ENCODE assay signal across 1 cellular context in the genomic region with DNA sequence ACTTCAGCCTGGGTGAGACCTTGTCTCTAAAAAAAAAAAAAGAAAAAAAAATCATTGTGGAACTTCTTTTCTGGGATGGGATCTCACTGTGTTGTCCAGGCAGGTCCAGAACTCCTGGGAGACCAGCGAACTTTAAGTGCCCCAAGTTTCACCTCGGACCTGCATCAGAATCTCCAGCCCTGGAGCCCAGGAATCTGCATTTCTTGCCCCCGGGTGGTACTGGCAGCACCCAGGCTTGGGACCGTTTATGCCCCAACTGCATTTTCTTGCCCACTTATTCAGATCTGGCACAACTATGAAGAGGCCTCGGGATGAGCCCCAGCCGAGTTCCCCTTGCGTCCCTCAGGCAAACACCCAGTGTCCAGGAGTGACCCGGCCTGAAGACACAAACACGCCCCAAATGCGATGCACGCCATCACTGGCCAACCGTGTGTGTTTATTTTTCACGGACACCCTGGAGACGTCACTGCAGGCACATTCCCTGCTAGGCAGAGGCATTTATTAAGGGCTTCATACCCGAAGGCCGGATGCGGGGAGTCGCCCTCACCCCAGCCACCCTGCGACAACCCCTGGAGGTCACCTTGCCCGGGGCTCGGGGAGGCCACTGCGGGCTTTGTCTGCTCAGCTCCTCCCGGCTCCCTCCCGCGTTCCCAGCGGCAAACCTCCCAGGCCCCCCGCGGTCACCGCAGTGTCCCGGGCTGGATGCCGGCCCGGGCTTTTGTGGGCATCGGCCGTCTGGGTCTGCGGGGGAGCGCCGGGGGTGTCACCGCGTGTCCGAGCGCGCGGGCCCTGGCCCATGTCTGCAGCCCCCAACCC.
A peak's percentile ranks its signal among the peaks of the same experiment; 100 is the strongest.
TF ChIP-seq lines count a peak whose summit lies in the region.

No MANE protein-coding gene starts in this region.

TF ChIP-seq in HepG2, 621 proteins besides CTCF, POLR2A, EP300 and RAD21 (continued from another document and continues in another):
- TF ChIP-seq, protein P1, sequence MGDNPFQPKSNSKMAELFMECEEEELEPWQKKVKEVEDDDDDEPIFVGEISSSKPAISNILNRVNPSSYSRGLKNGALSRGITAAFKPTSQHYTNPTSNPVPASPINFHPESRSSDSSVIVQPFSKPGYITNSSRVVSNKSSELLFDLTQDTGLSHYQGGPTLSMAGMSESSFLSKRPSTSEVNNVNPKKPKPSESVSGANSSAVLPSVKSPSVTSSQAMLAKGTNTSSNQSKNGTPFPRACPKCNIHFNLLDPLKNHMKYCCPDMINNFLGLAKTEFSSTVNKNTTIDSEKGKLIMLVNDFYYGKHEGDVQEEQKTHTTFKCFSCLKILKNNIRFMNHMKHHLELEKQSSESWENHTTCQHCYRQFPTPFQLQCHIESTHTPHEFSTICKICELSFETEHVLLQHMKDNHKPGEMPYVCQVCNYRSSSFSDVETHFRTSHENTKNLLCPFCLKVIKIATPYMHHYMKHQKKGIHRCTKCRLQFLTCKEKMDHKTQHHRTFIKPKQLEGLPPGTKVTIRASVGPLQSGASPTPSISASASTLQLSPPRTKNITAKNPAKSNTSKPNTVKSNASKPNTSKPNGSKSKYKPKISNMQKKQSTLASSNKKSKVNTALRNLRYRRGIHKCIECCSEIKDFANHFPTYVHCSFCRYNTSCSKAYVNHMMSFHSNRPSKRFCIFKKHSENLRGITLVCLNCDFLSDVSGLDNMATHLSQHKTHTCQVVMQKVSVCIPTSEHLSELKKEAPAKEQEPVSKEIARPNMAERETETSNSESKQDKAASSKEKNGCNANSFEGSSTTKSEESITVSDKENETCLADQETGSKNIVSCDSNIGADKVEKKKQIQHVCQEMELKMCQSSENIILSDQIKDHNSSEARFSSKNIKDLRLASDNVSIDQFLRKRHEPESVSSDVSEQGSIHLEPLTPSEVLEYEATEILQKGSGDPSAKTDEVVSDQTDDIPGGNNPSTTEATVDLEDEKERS (CRISPR knock-in tag; IDR thresholded peaks at IDR 0.05) = no peak
- TF ChIP-seq, protein P2, sequence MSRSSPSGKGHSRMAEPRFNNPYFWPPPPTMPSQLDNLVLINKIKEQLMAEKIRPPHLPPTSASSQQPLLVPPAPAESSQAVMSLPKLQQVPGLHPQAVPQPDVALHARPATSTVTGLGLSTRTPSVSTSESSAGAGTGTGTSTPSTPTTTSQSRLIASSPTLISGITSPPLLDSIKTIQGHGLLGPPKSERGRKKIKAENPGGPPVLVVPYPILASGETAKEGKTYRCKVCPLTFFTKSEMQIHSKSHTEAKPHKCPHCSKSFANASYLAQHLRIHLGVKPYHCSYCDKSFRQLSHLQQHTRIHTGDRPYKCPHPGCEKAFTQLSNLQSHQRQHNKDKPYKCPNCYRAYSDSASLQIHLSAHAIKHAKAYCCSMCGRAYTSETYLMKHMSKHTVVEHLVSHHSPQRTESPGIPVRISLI (CRISPR knock-in tag; IDR thresholded peaks at IDR 0.05; ENCODE audit: borderline replicate concordance) = peak; percentile 65; the same call in 1 of the 2 replicates
- TF ChIP-seq ZNF776 (CRISPR knock-in tag; IDR thresholded peaks at IDR 0.05) = peak; percentile 57; the same call in 1 of the 2 replicates
- TF ChIP-seq, protein P3, sequence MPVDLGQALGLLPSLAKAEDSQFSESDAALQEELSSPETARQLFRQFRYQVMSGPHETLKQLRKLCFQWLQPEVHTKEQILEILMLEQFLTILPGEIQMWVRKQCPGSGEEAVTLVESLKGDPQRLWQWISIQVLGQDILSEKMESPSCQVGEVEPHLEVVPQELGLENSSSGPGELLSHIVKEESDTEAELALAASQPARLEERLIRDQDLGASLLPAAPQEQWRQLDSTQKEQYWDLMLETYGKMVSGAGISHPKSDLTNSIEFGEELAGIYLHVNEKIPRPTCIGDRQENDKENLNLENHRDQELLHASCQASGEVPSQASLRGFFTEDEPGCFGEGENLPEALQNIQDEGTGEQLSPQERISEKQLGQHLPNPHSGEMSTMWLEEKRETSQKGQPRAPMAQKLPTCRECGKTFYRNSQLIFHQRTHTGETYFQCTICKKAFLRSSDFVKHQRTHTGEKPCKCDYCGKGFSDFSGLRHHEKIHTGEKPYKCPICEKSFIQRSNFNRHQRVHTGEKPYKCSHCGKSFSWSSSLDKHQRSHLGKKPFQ (CRISPR knock-in tag; IDR thresholded peaks at IDR 0.05; ENCODE audit: insufficient replicate concordance) = peak; percentile 10
- TF ChIP-seq, protein P4, sequence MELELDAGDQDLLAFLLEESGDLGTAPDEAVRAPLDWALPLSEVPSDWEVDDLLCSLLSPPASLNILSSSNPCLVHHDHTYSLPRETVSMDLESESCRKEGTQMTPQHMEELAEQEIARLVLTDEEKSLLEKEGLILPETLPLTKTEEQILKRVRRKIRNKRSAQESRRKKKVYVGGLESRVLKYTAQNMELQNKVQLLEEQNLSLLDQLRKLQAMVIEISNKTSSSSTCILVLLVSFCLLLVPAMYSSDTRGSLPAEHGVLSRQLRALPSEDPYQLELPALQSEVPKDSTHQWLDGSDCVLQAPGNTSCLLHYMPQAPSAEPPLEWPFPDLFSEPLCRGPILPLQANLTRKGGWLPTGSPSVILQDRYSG (CRISPR knock-in tag; IDR thresholded peaks at IDR 0.05) = peak; percentile 26; the same call in 1 of the 2 replicates
- TF ChIP-seq, protein P5, sequence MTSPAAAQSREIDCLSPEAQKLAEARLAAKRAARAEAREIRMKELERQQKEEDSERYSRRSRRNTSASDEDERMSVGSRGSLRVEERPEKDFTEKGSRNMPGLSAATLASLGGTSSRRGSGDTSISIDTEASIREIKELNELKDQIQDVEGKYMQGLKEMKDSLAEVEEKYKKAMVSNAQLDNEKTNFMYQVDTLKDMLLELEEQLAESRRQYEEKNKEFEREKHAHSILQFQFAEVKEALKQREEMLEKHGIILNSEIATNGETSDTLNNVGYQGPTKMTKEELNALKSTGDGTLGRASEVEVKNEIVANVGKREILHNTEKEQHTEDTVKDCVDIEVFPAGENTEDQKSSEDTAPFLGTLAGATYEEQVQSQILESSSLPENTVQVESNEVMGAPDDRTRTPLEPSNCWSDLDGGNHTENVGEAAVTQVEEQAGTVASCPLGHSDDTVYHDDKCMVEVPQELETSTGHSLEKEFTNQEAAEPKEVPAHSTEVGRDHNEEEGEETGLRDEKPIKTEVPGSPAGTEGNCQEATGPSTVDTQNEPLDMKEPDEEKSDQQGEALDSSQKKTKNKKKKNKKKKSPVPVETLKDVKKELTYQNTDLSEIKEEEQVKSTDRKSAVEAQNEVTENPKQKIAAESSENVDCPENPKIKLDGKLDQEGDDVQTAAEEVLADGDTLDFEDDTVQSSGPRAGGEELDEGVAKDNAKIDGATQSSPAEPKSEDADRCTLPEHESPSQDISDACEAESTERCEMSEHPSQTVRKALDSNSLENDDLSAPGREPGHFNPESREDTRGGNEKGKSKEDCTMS (CRISPR knock-in tag; conservative IDR thresholded peaks at IDR 0.05) = no peak
- no peak for TF ChIP-seq ZNF780A (CRISPR knock-in tag; IDR thresholded peaks at IDR 0.05)
- TF ChIP-seq RBM39 (IDR thresholded peaks at IDR 0.05; ENCODE audit: low read depth, low read length, poor library complexity, severe bottlenecking) = no peak
- TF ChIP-seq HDAC1 (CRISPR knock-in tag; IDR thresholded peaks at IDR 0.05) = peak; percentile 75
- no peak for TF ChIP-seq ZNF747 (CRISPR knock-in tag; IDR thresholded peaks at IDR 0.05; ENCODE audit: borderline replicate concordance)
- TF ChIP-seq, protein P6, sequence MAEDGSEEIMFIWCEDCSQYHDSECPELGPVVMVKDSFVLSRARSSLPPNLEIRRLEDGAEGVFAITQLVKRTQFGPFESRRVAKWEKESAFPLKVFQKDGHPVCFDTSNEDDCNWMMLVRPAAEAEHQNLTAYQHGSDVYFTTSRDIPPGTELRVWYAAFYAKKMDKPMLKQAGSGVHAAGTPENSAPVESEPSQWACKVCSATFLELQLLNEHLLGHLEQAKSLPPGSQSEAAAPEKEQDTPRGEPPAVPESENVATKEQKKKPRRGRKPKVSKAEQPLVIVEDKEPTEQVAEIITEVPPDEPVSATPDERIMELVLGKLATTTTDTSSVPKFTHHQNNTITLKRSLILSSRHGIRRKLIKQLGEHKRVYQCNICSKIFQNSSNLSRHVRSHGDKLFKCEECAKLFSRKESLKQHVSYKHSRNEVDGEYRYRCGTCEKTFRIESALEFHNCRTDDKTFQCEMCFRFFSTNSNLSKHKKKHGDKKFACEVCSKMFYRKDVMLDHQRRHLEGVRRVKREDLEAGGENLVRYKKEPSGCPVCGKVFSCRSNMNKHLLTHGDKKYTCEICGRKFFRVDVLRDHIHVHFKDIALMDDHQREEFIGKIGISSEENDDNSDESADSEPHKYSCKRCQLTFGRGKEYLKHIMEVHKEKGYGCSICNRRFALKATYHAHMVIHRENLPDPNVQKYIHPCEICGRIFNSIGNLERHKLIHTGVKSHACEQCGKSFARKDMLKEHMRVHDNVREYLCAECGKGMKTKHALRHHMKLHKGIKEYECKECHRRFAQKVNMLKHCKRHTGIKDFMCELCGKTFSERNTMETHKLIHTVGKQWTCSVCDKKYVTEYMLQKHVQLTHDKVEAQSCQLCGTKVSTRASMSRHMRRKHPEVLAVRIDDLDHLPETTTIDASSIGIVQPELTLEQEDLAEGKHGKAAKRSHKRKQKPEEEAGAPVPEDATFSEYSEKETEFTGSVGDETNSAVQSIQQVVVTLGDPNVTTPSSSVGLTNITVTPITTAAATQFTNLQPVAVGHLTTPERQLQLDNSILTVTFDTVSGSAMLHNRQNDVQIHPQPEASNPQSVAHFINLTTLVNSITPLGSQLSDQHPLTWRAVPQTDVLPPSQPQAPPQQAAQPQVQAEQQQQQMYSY (CRISPR knock-in tag; IDR thresholded peaks at IDR 0.05) = peak; percentile 94
- TF ChIP-seq ZFP41 (CRISPR knock-in tag; IDR thresholded peaks at IDR 0.05; ENCODE audit: borderline replicate concordance) = no peak
- TF ChIP-seq, protein P7, sequence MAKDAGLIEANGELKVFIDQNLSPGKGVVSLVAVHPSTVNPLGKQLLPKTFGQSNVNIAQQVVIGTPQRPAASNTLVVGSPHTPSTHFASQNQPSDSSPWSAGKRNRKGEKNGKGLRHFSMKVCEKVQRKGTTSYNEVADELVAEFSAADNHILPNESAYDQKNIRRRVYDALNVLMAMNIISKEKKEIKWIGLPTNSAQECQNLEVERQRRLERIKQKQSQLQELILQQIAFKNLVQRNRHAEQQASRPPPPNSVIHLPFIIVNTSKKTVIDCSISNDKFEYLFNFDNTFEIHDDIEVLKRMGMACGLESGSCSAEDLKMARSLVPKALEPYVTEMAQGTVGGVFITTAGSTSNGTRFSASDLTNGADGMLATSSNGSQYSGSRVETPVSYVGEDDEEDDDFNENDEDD (CRISPR knock-in tag; IDR thresholded peaks at IDR 0.05; ENCODE audit: borderline replicate concordance) = 0 out of 2 replicates have a peak, but pooled peaks have one; percentile 40
- TF ChIP-seq MTF1 (CRISPR knock-in tag; IDR thresholded peaks at IDR 0.05) = no peak
- TF ChIP-seq JARID2 (CRISPR knock-in tag; IDR thresholded peaks at IDR 0.05; ENCODE audit: insufficient replicate concordance) = no peak
- peak; percentile 65 for TF ChIP-seq SP4 (CRISPR knock-in tag; IDR thresholded peaks at IDR 0.05)
- TF ChIP-seq ZNF446 (CRISPR knock-in tag; IDR thresholded peaks at IDR 0.05) = 0 out of 2 replicates have a peak, but pooled peaks have one; percentile 22
- peak; percentile 70 for TF ChIP-seq ZSCAN12 (CRISPR knock-in tag; IDR thresholded peaks at IDR 0.05)
- TF ChIP-seq, protein P8, sequence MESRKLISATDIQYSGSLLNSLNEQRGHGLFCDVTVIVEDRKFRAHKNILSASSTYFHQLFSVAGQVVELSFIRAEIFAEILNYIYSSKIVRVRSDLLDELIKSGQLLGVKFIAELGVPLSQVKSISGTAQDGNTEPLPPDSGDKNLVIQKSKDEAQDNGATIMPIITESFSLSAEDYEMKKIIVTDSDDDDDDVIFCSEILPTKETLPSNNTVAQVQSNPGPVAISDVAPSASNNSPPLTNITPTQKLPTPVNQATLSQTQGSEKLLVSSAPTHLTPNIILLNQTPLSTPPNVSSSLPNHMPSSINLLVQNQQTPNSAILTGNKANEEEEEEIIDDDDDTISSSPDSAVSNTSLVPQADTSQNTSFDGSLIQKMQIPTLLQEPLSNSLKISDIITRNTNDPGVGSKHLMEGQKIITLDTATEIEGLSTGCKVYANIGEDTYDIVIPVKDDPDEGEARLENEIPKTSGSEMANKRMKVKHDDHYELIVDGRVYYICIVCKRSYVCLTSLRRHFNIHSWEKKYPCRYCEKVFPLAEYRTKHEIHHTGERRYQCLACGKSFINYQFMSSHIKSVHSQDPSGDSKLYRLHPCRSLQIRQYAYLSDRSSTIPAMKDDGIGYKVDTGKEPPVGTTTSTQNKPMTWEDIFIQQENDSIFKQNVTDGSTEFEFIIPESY (CRISPR knock-in tag; IDR thresholded peaks at IDR 0.05) = peak; percentile 6
- TF ChIP-seq SMAD1 (CRISPR knock-in tag; IDR thresholded peaks at IDR 0.05; ENCODE audit: borderline replicate concordance, low read depth) = no peak
- no peak for TF ChIP-seq SP1 (IDR thresholded peaks at IDR 0.05)
- peak; percentile 42 for TF ChIP-seq SP1 (CRISPR knock-in tag; IDR thresholded peaks at IDR 0.05)
- TF ChIP-seq, protein P9, sequence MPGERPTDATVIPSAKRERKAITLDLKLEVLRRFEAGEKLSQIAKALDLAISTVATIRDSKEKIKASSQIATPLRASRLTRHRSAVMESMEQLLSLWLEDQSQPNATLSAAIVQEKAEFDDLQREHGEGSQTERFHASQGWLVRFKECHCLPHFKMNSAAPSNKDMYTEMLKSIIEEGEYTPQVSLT (CRISPR knock-in tag; IDR thresholded peaks at IDR 0.05; ENCODE audit: borderline replicate concordance, low read depth) = no peak
- peak; percentile 32; the same call in 1 of the 2 replicates for TF ChIP-seq ARHGAP35 (CRISPR knock-in tag; IDR thresholded peaks at IDR 0.05; ENCODE audit: borderline replicate concordance)
- TF ChIP-seq ELF3 (CRISPR knock-in tag; IDR thresholded peaks at IDR 0.05) = no peak
- no peak; the same call in 1 of the 2 replicates for TF ChIP-seq ZNF746 (CRISPR knock-in tag; IDR thresholded peaks at IDR 0.05)
- TF ChIP-seq SP5 (CRISPR knock-in tag; IDR thresholded peaks at IDR 0.05; ENCODE audit: borderline replicate concordance, low read depth) = no peak; the same call in 1 of the 2 replicates
- peak; percentile 47 for TF ChIP-seq TBX2 (CRISPR knock-in tag; IDR thresholded peaks at IDR 0.05; ENCODE audit: borderline replicate concordance)
- peak; percentile 34; the same call in 1 of the 2 replicates for TF ChIP-seq ETV5 (CRISPR knock-in tag; IDR thresholded peaks at IDR 0.05; ENCODE audit: borderline replicate concordance)
- TF ChIP-seq, protein P10, sequence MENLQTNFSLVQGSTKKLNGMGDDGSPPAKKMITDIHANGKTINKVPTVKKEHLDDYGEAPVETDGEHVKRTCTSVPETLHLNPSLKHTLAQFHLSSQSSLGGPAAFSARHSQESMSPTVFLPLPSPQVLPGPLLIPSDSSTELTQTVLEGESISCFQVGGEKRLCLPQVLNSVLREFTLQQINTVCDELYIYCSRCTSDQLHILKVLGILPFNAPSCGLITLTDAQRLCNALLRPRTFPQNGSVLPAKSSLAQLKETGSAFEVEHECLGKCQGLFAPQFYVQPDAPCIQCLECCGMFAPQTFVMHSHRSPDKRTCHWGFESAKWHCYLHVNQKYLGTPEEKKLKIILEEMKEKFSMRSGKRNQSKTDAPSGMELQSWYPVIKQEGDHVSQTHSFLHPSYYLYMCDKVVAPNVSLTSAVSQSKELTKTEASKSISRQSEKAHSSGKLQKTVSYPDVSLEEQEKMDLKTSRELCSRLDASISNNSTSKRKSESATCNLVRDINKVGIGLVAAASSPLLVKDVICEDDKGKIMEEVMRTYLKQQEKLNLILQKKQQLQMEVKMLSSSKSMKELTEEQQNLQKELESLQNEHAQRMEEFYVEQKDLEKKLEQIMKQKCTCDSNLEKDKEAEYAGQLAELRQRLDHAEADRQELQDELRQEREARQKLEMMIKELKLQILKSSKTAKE (CRISPR knock-in tag; IDR thresholded peaks at IDR 0.05; ENCODE audit: borderline replicate concordance) = peak; percentile 22; the same call in 1 of the 2 replicates
- TF ChIP-seq ZNF564 (CRISPR knock-in tag; IDR thresholded peaks at IDR 0.05) = peak; percentile 47; the same call in 1 of the 2 replicates
- TF ChIP-seq SATB2 (CRISPR knock-in tag; IDR thresholded peaks at IDR 0.05) = no peak
- peak; percentile 69; the same call in 1 of the 2 replicates for TF ChIP-seq FOXO1 (CRISPR knock-in tag; IDR thresholded peaks at IDR 0.05)
- peak; percentile 46; the same call in 1 of the 2 replicates for TF ChIP-seq HOXA3 (CRISPR knock-in tag; IDR thresholded peaks at IDR 0.05)
